In genomic region chr3:135990903-135991302, GRCh38 we compare ENCODE assay signal across 17 cellular contexts. TPM values are rescaled to one million over a fixed set of nuclear protein-coding genes. Genes with fewer than 3 reads are reported as not detected.
A peak's percentile ranks its signal among the peaks of the same experiment; 100 is the strongest.
DNase-seq lines count a peak whose midpoint lies in the region; ATAC-seq, FAIRE-seq and TF ChIP-seq lines count a peak whose summit lies in the region.
"Had no signal": no experiment of that assay in that cellular context is flagged by ENCODE, and none has a peak within 500 bp of the region (broad histone marks: within the 10 kb centered on the region; RNA-seq: fewer than 3 reads in every experiment).

No MANE protein-coding gene starts in this region.

- H2AFZ ChIP-seq in astrocyte (ENCODE audit: low read depth, low read length) (no peak overlapping the region), mesenchymal stem cell (ENCODE audit: low read depth, low read length) (no peak overlapping the region)

- H3K9me3 ChIP-seq in heart left ventricle (peaks cover 0 to 8% (median 0%) of the 10 kb centered on the region in 12 donors), right atrium auricular region (no peaks in the 10 kb centered on the region), astrocyte (ENCODE audit: insufficient read depth, low read depth, low read length) (no peaks in the 10 kb centered on the region), mesenchymal stem cell (ENCODE audit: control insufficient read depth, low read length) (no peaks in the 10 kb centered on the region), uterus (no peaks in the 10 kb centered on the region)
- H3K9me3 ChIP-seq: A549 had no signal

- H2BK120ac ChIP-seq in mesenchymal stem cell (ENCODE audit: low read depth, low read length), result no peak overlapping the region

- no peak overlapping the region for H3K4me3 ChIP-seq in heart left ventricle
- H3K4me3 ChIP-seq in right atrium auricular region, result no peak overlapping the region
- peak overlapping the region; percentile 13 for H3K4me3 ChIP-seq in astrocyte (ENCODE audit: insufficient read depth, low read depth, low read length)
- H3K4me3 ChIP-seq in mesenchymal stem cell (ENCODE audit: insufficient read depth in 1 of 2, low read depth in 1 of 2, low read length in 2 of 2), result no peak overlapping the region
- no peak overlapping the region for H3K4me3 ChIP-seq in uterus
- H3K4me3 ChIP-seq: A549, K562 had no signal

- 60 to 67% (median 63%) methylated on average over 4 of the region's 4 CpGs for WGBS in heart left ventricle, 4 donors
- 96% methylated on average over 4 of the region's 4 CpGs for WGBS in mesenchymal stem cell

- no peak for TF ChIP-seq POLR2A in heart left ventricle (IDR thresholded peaks at IDR 0.05)
- TF ChIP-seq POLR2A in uterus (IDR thresholded peaks at IDR 0.05), result no peak

- H3K4me1 Mint-ChIP-seq in astrocyte (ENCODE audit: low read depth, unreplicated experiment), result peaks cover 31% of the 10 kb centered on the region
- H3K4me1 Mint-ChIP-seq: CD14-positive monocyte had no signal

- H3K36me3 Mint-ChIP-seq in astrocyte (ENCODE audit: low read depth, unreplicated experiment), result no peaks in the 10 kb centered on the region
- H3K36me3 Mint-ChIP-seq: CD14-positive monocyte had no signal

- FAIRE-seq in astrocyte (lab: Jason Lieb, UNC), result no peak
- FAIRE-seq: A549, K562 had no signal

- no peak overlapping the region for H3K18ac ChIP-seq in mesenchymal stem cell (ENCODE audit: low read depth in 1 of 2, low read length in 2 of 2)

- no peaks in the 10 kb centered on the region for H4K20me1 ChIP-seq in astrocyte (ENCODE audit: insufficient read depth, low read length)

- H2BK15ac ChIP-seq in mesenchymal stem cell (ENCODE audit: low read depth, poor library complexity, severe bottlenecking), result no peak overlapping the region

- DNase-seq in heart left ventricle, result no peak
- no peak for DNase-seq in right atrium auricular region (ENCODE audit: low spot score)
- no peak for DNase-seq in astrocyte (ENCODE audit: low read depth)
- no peak for DNase-seq in mesenchymal stem cell
- DNase-seq in uterus, result no peak
- DNase-seq in activated effector memory CD4-positive, alpha-beta T cell treated with anti-CD3 and anti-CD28 coated beads, Interleukin-2, amount 50 U/mL, for 16 hours, result no peak
- DNase-seq in stimulated activated CD4-positive, alpha-beta T cell treated with anti-CD3 and anti-CD28 coated beads, Interleukin-4, amount 100 ng/mL, for 4 hours, result no peak
- DNase-seq: COR-L47, HCEC 1CT, NCI-H1436 treated with DMSO at 0.1 percent for 48 hours, NCI-H2081 treated with DMSO at 0.1 percent for 48 hours, NCI-H524 had no signal

- no peak overlapping the region for H2BK5ac ChIP-seq in mesenchymal stem cell (ENCODE audit: low read depth, low read length, poor library complexity, severe bottlenecking)

- H3K4me3 Mint-ChIP-seq in astrocyte (ENCODE audit: unreplicated experiment), result no peak overlapping the region
- H3K4me3 Mint-ChIP-seq: CD14-positive monocyte had no signal

- peak overlapping the region; percentile 80 for H3K27ac Mint-ChIP-seq in astrocyte (ENCODE audit: unreplicated experiment)

- H3K27me3 Mint-ChIP-seq in astrocyte (ENCODE audit: low read depth, unreplicated experiment), result no peaks in the 10 kb centered on the region

- H3K79me2 ChIP-seq in astrocyte (ENCODE audit: insufficient read depth, low read length), result peaks cover 82% of the 10 kb centered on the region

- H3K27me3 ChIP-seq in heart left ventricle (no peaks in the 10 kb centered on the region), right atrium auricular region (no peaks in the 10 kb centered on the region), astrocyte (ENCODE audit: insufficient read depth, low read length) (no peaks in the 10 kb centered on the region), mesenchymal stem cell (ENCODE audit: control insufficient read depth in 1 of 2, insufficient read depth in 1 of 2, low read length in 2 of 2) (no peaks in the 10 kb centered on the region), uterus (no peaks in the 10 kb centered on the region)

- no peak overlapping the region for H4K8ac ChIP-seq in mesenchymal stem cell (ENCODE audit: low read length)

- peak overlapping the region; percentile 29 for H2AK5ac ChIP-seq in mesenchymal stem cell (ENCODE audit: low read length, severe bottlenecking)

- H3K9me3 Mint-ChIP-seq in astrocyte (ENCODE audit: unreplicated experiment), result no peaks in the 10 kb centered on the region
- H3K9me3 Mint-ChIP-seq: CD14-positive monocyte had no signal

- H3K4me2 ChIP-seq in astrocyte (ENCODE audit: low read length) (peak overlapping the region; percentile 7), mesenchymal stem cell (ENCODE audit: low read length, poor library complexity, severe bottlenecking) (no peak overlapping the region)

- peak overlapping the region in 1 of 12 donors; percentile 61 for H3K27ac ChIP-seq in heart left ventricle
- H3K27ac ChIP-seq in right atrium auricular region, result no peak overlapping the region
- H3K27ac ChIP-seq in astrocyte (ENCODE audit: low read depth, low read length), result peak overlapping the region; percentile 96
- peak overlapping the region; percentile 52 for H3K27ac ChIP-seq in mesenchymal stem cell (ENCODE audit: low read length, poor library complexity, severe bottlenecking)
- peak overlapping the region; percentile 65 to 89 for H3K27ac ChIP-seq in uterus
- H3K27ac ChIP-seq: HL-60 had no signal

- no peak overlapping the region for H3K23ac ChIP-seq in mesenchymal stem cell (ENCODE audit: low read length in 2 of 2)

- peaks cover 0 to 23% (median 10%) of the 10 kb centered on the region in 12 donors for H3K4me1 ChIP-seq in heart left ventricle
- peaks cover 0 to 7% of the 10 kb centered on the region in 2 donors for H3K4me1 ChIP-seq in right atrium auricular region
- H3K4me1 ChIP-seq in astrocyte (ENCODE audit: insufficient read depth, low read length), result peaks cover 41% of the 10 kb centered on the region
- peaks cover 4% of the 10 kb centered on the region for H3K4me1 ChIP-seq in mesenchymal stem cell (ENCODE audit: control insufficient read depth, insufficient read depth, low read depth, low read length)
- peaks cover 0 to 7% of the 10 kb centered on the region in 2 donors for H3K4me1 ChIP-seq in uterus

- no peak overlapping the region for H3K4ac ChIP-seq in mesenchymal stem cell (ENCODE audit: low read depth in 1 of 2, low read length in 2 of 2)

- H3K79me1 ChIP-seq in mesenchymal stem cell (replicated peaks; ENCODE audit: low read length, poor library complexity, severe bottlenecking), result peaks cover 18% of the 10 kb centered on the region

- no peak overlapping the region for H4K91ac ChIP-seq in mesenchymal stem cell (ENCODE audit: low read length)

- H3K36me3 ChIP-seq in heart left ventricle (no peaks in the 10 kb centered on the region), right atrium auricular region (no peaks in the 10 kb centered on the region), astrocyte (ENCODE audit: insufficient read depth, low read length) (no peaks in the 10 kb centered on the region), mesenchymal stem cell (ENCODE audit: control insufficient read depth in 1 of 2, insufficient read depth in 2 of 2, low read depth in 1 of 2, low read length in 2 of 2) (no peaks in the 10 kb centered on the region), uterus (no peaks in the 10 kb centered on the region)

- H2BK12ac ChIP-seq in mesenchymal stem cell (ENCODE audit: low read length in 2 of 2), result no peak overlapping the region

- H3K14ac ChIP-seq in mesenchymal stem cell (ENCODE audit: low read length in 2 of 2), result peak overlapping the region in 1 of 2 experiments; percentile 26

- intact Hi-C loops in heart left ventricle (cut with DNase I), result no loop called here
- intact Hi-C loops in uterus (cut with DNase I; ENCODE audit: low total_unique reads), result no loop called here

- TF ChIP-seq CTCF in heart left ventricle (IDR thresholded peaks at IDR 0.05) (no peak), right atrium auricular region (IDR thresholded peaks at IDR 0.05) (no peak), astrocyte (IDR thresholded peaks at IDR 0.05; ENCODE audit: insufficient read depth, low read depth, low read length) (no peak), uterus (IDR thresholded peaks at IDR 0.05) (no peak)

- peak overlapping the region; percentile 53 for H3K9ac ChIP-seq in astrocyte (ENCODE audit: low read length)
- peak overlapping the region; percentile 80 for H3K9ac ChIP-seq in mesenchymal stem cell (ENCODE audit: low read length)

- peak; percentile 39 to 85 (median 62) for ATAC-seq in heart left ventricle
- ATAC-seq in GM21529 (IDR thresholded peaks at IDR 0.05; ENCODE audit: unreplicated experiment), result no peak
- ATAC-seq: A549, K562 had no signal

RNA-seq across cellular contexts. Expression of gene PPP2R3A, which starts 25.4 kb away (rescaled TPM):
- total RNA-seq in heart left ventricle (100 to 1,000 TPM in 4 of 9 donors, 10 to 100 TPM in 5; 46.8 to 136 (median 95.5) TPM), right atrium auricular region (10 to 100 TPM; 49.5 to 71.9 TPM), astrocyte (18.7 and 19.5 TPM in 2 replicates), uterus (10 to 100 TPM in 3 of 4 donors, 1 to 10 TPM in 1; 8.5 to 22.9 (median 18.1) TPM)
- polyA plus RNA-seq in heart left ventricle, result 10 to 100 TPM; 10.4 to 20.2 TPM
- polyA plus RNA-seq in mesenchymal stem cell (2013, experiment 1 of 2), result 6.6 TPM
- polyA plus RNA-seq in mesenchymal stem cell (2013, experiment 2 of 2), result 6.2 TPM

Comparison
In these comparisons a context has a peak if more than half of its experiments do, and no peak if none do; other contexts are left out.
1. H3K27ac ChIP-seq: peak in astrocyte (single experiment), mesenchymal stem cell (single experiment) and uterus (2 of 2); none in right atrium auricular region (0 of 2).